Comparison of ENCODE assay signal across 12 cellular contexts in the genomic region with DNA sequence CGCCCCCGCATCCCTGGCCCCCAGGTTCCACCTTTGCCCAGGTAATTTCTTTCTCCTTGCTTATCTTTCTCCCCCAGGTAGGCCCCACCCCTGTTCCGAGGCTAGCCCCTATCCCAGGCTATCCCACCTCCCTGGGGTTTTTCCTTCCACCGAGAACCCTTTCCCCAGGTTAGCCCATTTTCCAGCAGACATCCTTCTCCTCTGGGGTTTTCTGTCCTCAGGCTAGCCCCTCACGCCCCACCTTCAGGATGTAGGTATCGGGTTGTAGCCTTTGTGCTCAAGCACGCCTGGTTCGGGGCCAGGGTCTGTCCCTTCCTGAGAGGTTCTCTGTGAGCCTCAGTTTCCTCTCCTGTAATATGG. TPM values are rescaled to one million over a fixed set of nuclear protein-coding genes. Genes with fewer than 3 reads are reported as not detected.
DNase-seq lines count a peak whose midpoint lies in the region; ATAC-seq and TF ChIP-seq lines count a peak whose summit lies in the region.
"Had no signal": no experiment of that assay in that cellular context is flagged by ENCODE, and none has a peak within 500 bp of the region (broad histone marks: within the 10 kb centered on the region; RNA-seq: fewer than 3 reads in every experiment).

No MANE protein-coding gene starts in this region.

- no peaks in the 10 kb centered on the region for H3K9me3 Mint-ChIP-seq in activated CD4-positive, alpha-beta T cell treated with anti-CD3 and anti-CD28 coated beads for 36 hours (ENCODE audit: low read depth)
- no peaks in the 10 kb centered on the region for H3K9me3 Mint-ChIP-seq in osteocyte (ENCODE audit: unreplicated experiment)

- ATAC-seq in activated CD4-positive, alpha-beta T cell treated with anti-CD3 and anti-CD28 coated beads for 36 hours = no peak
- no peak for ATAC-seq in HG03342 (IDR thresholded peaks at IDR 0.05; ENCODE audit: unreplicated experiment)

- H3K27me3 ChIP-seq in OCI-LY3 (ENCODE audit: low read depth, low read length) = no peaks in the 10 kb centered on the region
- no peaks in the 10 kb centered on the region for H3K27me3 ChIP-seq in ectodermal cell (ENCODE audit: control insufficient read depth, insufficient read depth, low read length, poor library complexity, severe bottlenecking)
- peaks cover 0 to 4% of the 10 kb centered on the region in 2 donors for H3K27me3 ChIP-seq in uterus

- CTCF ChIA-PET in activated CD4-positive, alpha-beta T cell treated with anti-CD3 and anti-CD28 coated beads for 36 hours (lab: Charles Lee) = interaction anchor here (0.6 kb wide), 1 partner anchor 47 kb away, joined by 3 read pairs; no protein-coding TSS in a partner anchor

- H3K4me1 ChIP-seq in OCI-LY3 (ENCODE audit: low read length) (no peaks in the 10 kb centered on the region), ectodermal cell (ENCODE audit: control insufficient read depth, insufficient read depth, low read length) (peaks cover 4% of the 10 kb centered on the region), uterus (no peaks in the 10 kb centered on the region)

- no peaks in the 10 kb centered on the region for H3K79me2 ChIP-seq in OCI-LY3 (ENCODE audit: low read length)

- intact Hi-C loops in activated CD4-positive, alpha-beta T cell treated with anti-CD3 and anti-CD28 coated beads for 36 hours (cut with DNase I, micrococcal nuclease) = no loop called here
- intact Hi-C loops in uterus (cut with DNase I; ENCODE audit: low total_unique reads) = no loop called here

- POLR2A ChIA-PET in activated CD4-positive, alpha-beta T cell treated with anti-CD3 and anti-CD28 coated beads for 36 hours (lab: Charles Lee) = no interaction called here

- no peak overlapping the region for H3K9ac ChIP-seq in OCI-LY3 (ENCODE audit: low read length)

- no peaks in the 10 kb centered on the region for H3K27me3 Mint-ChIP-seq in activated CD4-positive, alpha-beta T cell treated with anti-CD3 and anti-CD28 coated beads for 36 hours
- H3K27me3 Mint-ChIP-seq in osteocyte (ENCODE audit: unreplicated experiment) = no peaks in the 10 kb centered on the region

- H3K9me3 ChIP-seq in OCI-LY3 (ENCODE audit: insufficient read depth, low read length) (no peaks in the 10 kb centered on the region), ectodermal cell (ENCODE audit: control insufficient read depth, low read length) (no peaks in the 10 kb centered on the region), uterus (no peaks in the 10 kb centered on the region)

- peaks cover 34% of the 10 kb centered on the region for H3K4me1 Mint-ChIP-seq in activated CD4-positive, alpha-beta T cell treated with anti-CD3 and anti-CD28 coated beads for 36 hours
- H3K4me1 Mint-ChIP-seq in osteocyte (ENCODE audit: unreplicated experiment) = peaks cover 10% of the 10 kb centered on the region

- DNase-seq in activated CD4-positive, alpha-beta T cell treated with anti-CD3 and anti-CD28 coated beads for 36 hours = no peak
- no peak for DNase-seq in activated CD4-positive, alpha-beta T cell treated with anti-CD3 and anti-CD28 coated beads for 4 hours
- DNase-seq in osteocyte (ENCODE audit: extremely low spot score, unreplicated experiment) (no peak), uterus (no peak), mucosa of gallbladder (ENCODE audit: low spot score) (no peak)
- DNase-seq: EL, foreskin fibroblast, Karpas-422, kidney glomerular epithelial cell had no signal

- peak overlapping the region; percentile 66 for H3K4me3 Mint-ChIP-seq in activated CD4-positive, alpha-beta T cell treated with anti-CD3 and anti-CD28 coated beads for 36 hours
- H3K4me3 Mint-ChIP-seq in osteocyte (ENCODE audit: unreplicated experiment) = peak overlapping the region; percentile 69

- TF ChIP-seq CTCF in OCI-LY3 (IDR thresholded peaks at IDR 0.05; ENCODE audit: low read depth, low read length) (no peak), osteocyte (IDR thresholded peaks at IDR 0.05) (no peak), uterus (IDR thresholded peaks at IDR 0.05) (no peak)

- peaks cover 1% of the 10 kb centered on the region for H3K36me3 ChIP-seq in OCI-LY3 (replicated peaks; ENCODE audit: low read depth, low read length)
- H3K36me3 ChIP-seq in ectodermal cell (ENCODE audit: control insufficient read depth, insufficient read depth, low read length) = peaks cover 6% of the 10 kb centered on the region
- H3K36me3 ChIP-seq in uterus = no peaks in the 10 kb centered on the region

- no peaks in the 10 kb centered on the region for H4K20me1 ChIP-seq in OCI-LY3 (ENCODE audit: insufficient read depth, low read length)

- no peak overlapping the region for H3K27ac Mint-ChIP-seq in activated CD4-positive, alpha-beta T cell treated with anti-CD3 and anti-CD28 coated beads for 36 hours
- H3K27ac Mint-ChIP-seq in osteocyte (ENCODE audit: unreplicated experiment) = no peak overlapping the region

- peak overlapping the region; percentile 77; the same call in 1 of the 2 replicates for H3K4me3 ChIP-seq in OCI-LY3 (ENCODE audit: low read length)
- peak overlapping the region; percentile 53 for H3K4me3 ChIP-seq in ectodermal cell (ENCODE audit: insufficient read depth, low read depth, low read length)
- no peak overlapping the region for H3K4me3 ChIP-seq in uterus

- H3K4me2 ChIP-seq in OCI-LY3 (ENCODE audit: low read length) = peak overlapping the region; percentile 67; the same call in 1 of the 2 replicates

- no peak for TF ChIP-seq POLR2A in uterus (IDR thresholded peaks at IDR 0.05)

- H2AFZ ChIP-seq in OCI-LY3 (ENCODE audit: low read depth, low read length) = no peak overlapping the region

- H3K36me3 Mint-ChIP-seq in activated CD4-positive, alpha-beta T cell treated with anti-CD3 and anti-CD28 coated beads for 36 hours (ENCODE audit: low read depth) = peaks cover 1% of the 10 kb centered on the region
- H3K36me3 Mint-ChIP-seq in osteocyte (ENCODE audit: unreplicated experiment) = no peaks in the 10 kb centered on the region

- H3K27ac ChIP-seq in OCI-LY3 (ENCODE audit: low read length) = no peak overlapping the region
- no peak overlapping the region for H3K27ac ChIP-seq in ectodermal cell (ENCODE audit: insufficient read depth, low read depth, low read length, poor library complexity, severe bottlenecking)
- no peak overlapping the region for H3K27ac ChIP-seq in uterus

- WGBS in ectodermal cell, 2 experiments = 74 to 75% methylated on average over 8 of the region's 8 CpGs

RNA-seq across cellular contexts. Expression of gene FSD1, which starts 0.8 kb away (rescaled TPM):
- 10 to 100 TPM; 23.1 to 25.3 TPM for total RNA-seq in activated CD4-positive, alpha-beta T cell treated with anti-CD3 and anti-CD28 coated beads for 36 hours
- polyA plus RNA-seq in ectodermal cell (2013, experiment 1 of 4) = 96.8 TPM
- 88.4 TPM for polyA plus RNA-seq in ectodermal cell (2013, experiment 2 of 4)
- 76.2 TPM for polyA plus RNA-seq in ectodermal cell (2013, experiment 3 of 4)
- 73.7 TPM for polyA plus RNA-seq in ectodermal cell (2013, experiment 4 of 4)
- total RNA-seq in osteocyte (13.3 and 15.6 TPM in 2 replicates), uterus (1 to 10 TPM in 1 of 4 donors, not detected in 3; 3.1 TPM), mucosa of gallbladder (1.3 TPM)

RNA-seq across cellular contexts. Expression of gene TMIGD2, which starts 3.0 kb away (rescaled TPM):
- 10 to 100 TPM; 15.8 to 16.1 TPM for total RNA-seq in activated CD4-positive, alpha-beta T cell treated with anti-CD3 and anti-CD28 coated beads for 36 hours
- 0.59 TPM for polyA plus RNA-seq in ectodermal cell (2013, experiment 1 of 4)
- polyA plus RNA-seq in ectodermal cell (2013, experiment 2 of 4) = 0.85 TPM
- polyA plus RNA-seq in ectodermal cell (2013, experiment 3 of 4) = 1.4 TPM
- 1.1 TPM for polyA plus RNA-seq in ectodermal cell (2013, experiment 4 of 4)
- total RNA-seq in osteocyte (not detected in 2 replicates), uterus (under 1 TPM in 1 of 4 donors, not detected in 3; 0.97 TPM), mucosa of gallbladder (0.98 TPM)

RNA-seq across cellular contexts. Expression of gene SHD, which starts 26.2 kb away (rescaled TPM):
- not detected for total RNA-seq in activated CD4-positive, alpha-beta T cell treated with anti-CD3 and anti-CD28 coated beads for 36 hours
- polyA plus RNA-seq in ectodermal cell (2013, experiment 1 of 4) = not detected
- 0.57 TPM for polyA plus RNA-seq in ectodermal cell (2013, experiment 2 of 4)
- polyA plus RNA-seq in ectodermal cell (2013, experiment 3 of 4) = 0.48 TPM
- polyA plus RNA-seq in ectodermal cell (2013, experiment 4 of 4) = 0.77 TPM
- total RNA-seq in osteocyte (0.21 TPM in 1 of 2 replicates, not detected in the other), uterus (under 1 TPM in 1 of 4 donors, not detected in 3; 0.41 TPM), mucosa of gallbladder (not detected)

RNA-seq across cellular contexts. Expression of gene STAP2, which starts 33.4 kb away (rescaled TPM):
- 10 to 100 TPM; 11.0 to 11.5 TPM for total RNA-seq in activated CD4-positive, alpha-beta T cell treated with anti-CD3 and anti-CD28 coated beads for 36 hours
- polyA plus RNA-seq in ectodermal cell (2013, experiment 1 of 4) = 8.5 TPM
- 7.9 TPM for polyA plus RNA-seq in ectodermal cell (2013, experiment 2 of 4)
- 8.6 TPM for polyA plus RNA-seq in ectodermal cell (2013, experiment 3 of 4)
- polyA plus RNA-seq in ectodermal cell (2013, experiment 4 of 4) = 10.9 TPM
- 2.7 and 5.9 TPM in 2 replicates for total RNA-seq in osteocyte
- total RNA-seq in uterus = 1 to 10 TPM in 3 of 4 donors, under 1 TPM in 1; 0.29 to 9.4 (median 6.2) TPM
- total RNA-seq in mucosa of gallbladder = 37.8 TPM

RNA-seq across cellular contexts. Expression of gene MPND, which starts 38.1 kb away (rescaled TPM):
- total RNA-seq in activated CD4-positive, alpha-beta T cell treated with anti-CD3 and anti-CD28 coated beads for 36 hours = 10 to 100 TPM; 12.6 to 18.0 TPM
- 36.6 TPM for polyA plus RNA-seq in ectodermal cell (2013, experiment 1 of 4)
- polyA plus RNA-seq in ectodermal cell (2013, experiment 2 of 4) = 42.0 TPM
- 29.8 TPM for polyA plus RNA-seq in ectodermal cell (2013, experiment 3 of 4)
- 33.9 TPM for polyA plus RNA-seq in ectodermal cell (2013, experiment 4 of 4)
- 14.2 and 20.0 TPM in 2 replicates for total RNA-seq in osteocyte
- total RNA-seq in uterus = 10 to 100 TPM in 1 of 4 donors, 1 to 10 TPM in 1, under 1 TPM in 1, not detected in 1; 0.51 to 13.8 (median 5.8) TPM
- 26.1 TPM for total RNA-seq in mucosa of gallbladder

Comparison
In these comparisons a context has a peak if more than half of its experiments do, and no peak if none do; other contexts are left out.
1. H3K4me3 ChIP-seq: peak in OCI-LY3 (single experiment) and ectodermal cell (single experiment); none in uterus (0 of 2).